Comparison of ENCODE assay signal across 9 cellular contexts in genomic region chr1:153544453-153545066, GRCh38. TPM values are rescaled to one million over a fixed set of nuclear protein-coding genes. Genes with fewer than 3 reads are reported as not detected.
A peak's percentile ranks its signal among the peaks of the same experiment; 100 is the strongest.
DNase-seq lines count a peak whose midpoint lies in the region; ATAC-seq and TF ChIP-seq lines count a peak whose summit lies in the region.
"Had no signal": no experiment of that assay in that cellular context is flagged by ENCODE, and none has a peak within 500 bp of the region (broad histone marks: within the 10 kb centered on the region; RNA-seq: fewer than 3 reads in every experiment).

No MANE protein-coding gene starts in this region.

- no peaks in the 10 kb centered on the region for H3K9me3 Mint-ChIP-seq in activated CD4-positive, alpha-beta T cell treated with anti-CD3 and anti-CD28 coated beads, Interleukin-2, amount 10 ng/mL, durations not matched to agents 24 days and 14 days
- peaks cover 2% of the 10 kb centered on the region for H3K9me3 Mint-ChIP-seq in activated naive CD8-positive, alpha-beta T cell treated with anti-CD3 and anti-CD28 coated beads for 36 hours

- H3K27me3 Mint-ChIP-seq in activated CD4-positive, alpha-beta T cell treated with anti-CD3 and anti-CD28 coated beads, Interleukin-2, amount 10 ng/mL, durations not matched to agents 24 days and 14 days: no peaks in the 10 kb centered on the region
- H3K27me3 Mint-ChIP-seq in activated naive CD8-positive, alpha-beta T cell treated with anti-CD3 and anti-CD28 coated beads for 36 hours: no peaks in the 10 kb centered on the region

- DNase-seq in activated CD4-positive, alpha-beta T cell treated with anti-CD3 and anti-CD28 coated beads, Interleukin-2, amount 10 ng/mL, durations not matched to agents 24 days and 14 days: peak; percentile 72
- DNase-seq in activated CD4-positive, alpha-beta T cell treated with anti-CD3 and anti-CD28 coated beads, Interleukin-2, amount 50 U/mL, for 1 hour: no peak
- DNase-seq in activated naive CD8-positive, alpha-beta T cell treated with anti-CD3 and anti-CD28 coated beads for 36 hours: no peak
- DNase-seq in lower lobe of right lung (no peak), thoracic aorta (ENCODE audit: low spot score) (no peak), islet precursor cell (no peak), mucosa of gallbladder (ENCODE audit: low spot score) (no peak), C1 segment of cervical spinal cord (lab: John Stamatoyannopoulos, UW) (no peak)

- peak overlapping the region; percentile 99 for H3K27ac Mint-ChIP-seq in activated CD4-positive, alpha-beta T cell treated with anti-CD3 and anti-CD28 coated beads, Interleukin-2, amount 10 ng/mL, durations not matched to agents 24 days and 14 days
- peak overlapping the region; percentile 98 for H3K27ac Mint-ChIP-seq in activated naive CD8-positive, alpha-beta T cell treated with anti-CD3 and anti-CD28 coated beads for 36 hours

- peaks cover 84% of the 10 kb centered on the region for H3K4me1 Mint-ChIP-seq in activated CD4-positive, alpha-beta T cell treated with anti-CD3 and anti-CD28 coated beads, Interleukin-2, amount 10 ng/mL, durations not matched to agents 24 days and 14 days
- peaks cover 71% of the 10 kb centered on the region for H3K4me1 Mint-ChIP-seq in activated naive CD8-positive, alpha-beta T cell treated with anti-CD3 and anti-CD28 coated beads for 36 hours

- H3K27me3 ChIP-seq in lower lobe of right lung (ENCODE audit: low read depth): no peaks in the 10 kb centered on the region
- H3K27me3 ChIP-seq in thoracic aorta (replicated peaks; ENCODE audit: insufficient read depth): no peaks in the 10 kb centered on the region

- H3K36me3 ChIP-seq in lower lobe of right lung (peaks cover 16% of the 10 kb centered on the region), thoracic aorta (no peaks in the 10 kb centered on the region)

- peaks cover 93% of the 10 kb centered on the region for H3K4me1 ChIP-seq in lower lobe of right lung
- H3K4me1 ChIP-seq in thoracic aorta (ENCODE audit: control insufficient read depth in 1 of 2, low read depth in 2 of 2): peaks cover 57 to 82% of the 10 kb centered on the region in 2 donors

- H3K4me3 Mint-ChIP-seq in activated CD4-positive, alpha-beta T cell treated with anti-CD3 and anti-CD28 coated beads, Interleukin-2, amount 10 ng/mL, durations not matched to agents 24 days and 14 days: peak overlapping the region; percentile 95
- H3K4me3 Mint-ChIP-seq in activated naive CD8-positive, alpha-beta T cell treated with anti-CD3 and anti-CD28 coated beads for 36 hours: peak overlapping the region; percentile 82

- peaks cover 24% of the 10 kb centered on the region for H3K36me3 Mint-ChIP-seq in activated CD4-positive, alpha-beta T cell treated with anti-CD3 and anti-CD28 coated beads, Interleukin-2, amount 10 ng/mL, durations not matched to agents 24 days and 14 days (ENCODE audit: low read depth)
- peaks cover 22% of the 10 kb centered on the region for H3K36me3 Mint-ChIP-seq in activated naive CD8-positive, alpha-beta T cell treated with anti-CD3 and anti-CD28 coated beads for 36 hours

- intact Hi-C loops in activated CD4-positive, alpha-beta T cell treated with anti-CD3 and anti-CD28 coated beads, Interleukin-2, amount 10 ng/mL, durations not matched to agents 24 days and 14 days (cut with micrococcal nuclease): loop anchor here (1.0 kb wide), 2 partner anchors 9 to 24 kb away; partner anchors contain the start of gene S100A6
- intact Hi-C loops in lower lobe of right lung (cut with DNase I): no loop called here

- H3K27ac ChIP-seq in lower lobe of right lung (peak overlapping the region; percentile 90), thoracic aorta (peak overlapping the region; percentile 80 to 96)

- H3K4me3 ChIP-seq in lower lobe of right lung: peak overlapping the region; percentile 68
- H3K4me3 ChIP-seq in thoracic aorta: peak overlapping the region; percentile 85

- H3K9me3 ChIP-seq in lower lobe of right lung (no peaks in the 10 kb centered on the region), thoracic aorta (no peaks in the 10 kb centered on the region)

- ATAC-seq in lower lobe of right lung (no peak), thoracic aorta (ENCODE audit: insufficient number of reproducible peaks, low FRiP score, low read depth) (no peak)

- TF ChIP-seq CTCF in lower lobe of right lung (IDR thresholded peaks at IDR 0.05) (no peak), thoracic aorta (IDR thresholded peaks at IDR 0.05) (no peak)

RNA-seq across cellular contexts. Expression of gene S100A4, which starts 1.0 kb away (rescaled TPM):
- 132 and 134 TPM in 2 replicates for total RNA-seq in activated CD4-positive, alpha-beta T cell treated with anti-CD3 and anti-CD28 coated beads, Interleukin-2, amount 10 ng/mL, durations not matched to agents 24 days and 14 days
- total RNA-seq in activated naive CD8-positive, alpha-beta T cell treated with anti-CD3 and anti-CD28 coated beads for 36 hours: 10 to 100 TPM; 44.7 to 44.9 TPM
- total RNA-seq in lower lobe of right lung: 600 TPM
- total RNA-seq in thoracic aorta: 1,000 to 10,000 TPM in 1 of 2 donors, 100 to 1,000 TPM in 1; 514 to 1,429 TPM
- 66.8 TPM for total RNA-seq in mucosa of gallbladder

RNA-seq across cellular contexts. Expression of gene S100A5, which starts 3.8 kb away (rescaled TPM):
- total RNA-seq in activated CD4-positive, alpha-beta T cell treated with anti-CD3 and anti-CD28 coated beads, Interleukin-2, amount 10 ng/mL, durations not matched to agents 24 days and 14 days: 2.3 and 2.6 TPM in 2 replicates
- 1 to 10 TPM; 1.2 to 1.6 TPM for total RNA-seq in activated naive CD8-positive, alpha-beta T cell treated with anti-CD3 and anti-CD28 coated beads for 36 hours
- total RNA-seq in lower lobe of right lung: not detected
- total RNA-seq in thoracic aorta: not detected
- not detected for total RNA-seq in mucosa of gallbladder
- total RNA-seq: frontal cortex had no signal

RNA-seq across cellular contexts. Expression of gene S100A3, which starts 4.5 kb away (rescaled TPM):
- not detected in 2 replicates for total RNA-seq in activated CD4-positive, alpha-beta T cell treated with anti-CD3 and anti-CD28 coated beads, Interleukin-2, amount 10 ng/mL, durations not matched to agents 24 days and 14 days
- total RNA-seq in activated naive CD8-positive, alpha-beta T cell treated with anti-CD3 and anti-CD28 coated beads for 36 hours: not detected
- total RNA-seq in lower lobe of right lung (4.5 TPM), thoracic aorta (10 to 100 TPM in 1 of 2 donors, 1 to 10 TPM in 1; 3.1 to 25.0 TPM), mucosa of gallbladder (not detected)
- total RNA-seq: frontal cortex had no signal

RNA-seq across cellular contexts. Expression of gene S100A6, which starts 8.8 kb away (rescaled TPM):
- 166 and 174 TPM in 2 replicates for total RNA-seq in activated CD4-positive, alpha-beta T cell treated with anti-CD3 and anti-CD28 coated beads, Interleukin-2, amount 10 ng/mL, durations not matched to agents 24 days and 14 days
- 100 to 1,000 TPM; 144 to 155 TPM for total RNA-seq in activated naive CD8-positive, alpha-beta T cell treated with anti-CD3 and anti-CD28 coated beads for 36 hours
- total RNA-seq in lower lobe of right lung (1,109 TPM), thoracic aorta (100 to 1,000 TPM; 367 to 608 TPM), mucosa of gallbladder (824 TPM)

RNA-seq across cellular contexts. Expression of gene S100A2, which starts 21.1 kb away (rescaled TPM):
- total RNA-seq in activated CD4-positive, alpha-beta T cell treated with anti-CD3 and anti-CD28 coated beads, Interleukin-2, amount 10 ng/mL, durations not matched to agents 24 days and 14 days: 0.40 and 1.2 TPM in 2 replicates
- total RNA-seq in activated naive CD8-positive, alpha-beta T cell treated with anti-CD3 and anti-CD28 coated beads for 36 hours: under 1 TPM in 1 of 2 experiments, not detected in 1; 0.60 TPM
- total RNA-seq in lower lobe of right lung: 3.8 TPM
- 1 to 10 TPM; 1.1 to 2.9 TPM for total RNA-seq in thoracic aorta
- total RNA-seq in mucosa of gallbladder: 1.4 TPM
- total RNA-seq: frontal cortex had no signal
